In the genomic region with DNA sequence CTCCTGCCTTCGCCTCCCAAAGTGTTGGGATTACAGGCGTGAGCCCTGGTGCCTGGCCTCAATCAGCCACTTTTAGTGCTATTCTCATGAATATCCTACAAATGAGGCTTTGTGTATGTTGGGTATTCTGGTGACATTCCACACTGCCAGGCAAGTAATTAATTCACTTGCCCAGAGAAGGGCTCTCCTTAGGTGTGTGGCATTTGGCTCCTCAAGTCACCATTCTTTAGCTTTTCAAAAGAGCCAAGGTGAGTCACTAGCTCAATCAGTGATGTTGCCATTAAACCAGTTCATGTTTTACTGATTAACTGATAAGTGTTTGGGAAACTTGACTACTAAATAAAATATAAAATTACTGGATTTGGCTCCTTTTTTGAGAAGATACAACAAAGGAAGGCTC, we compare ENCODE assay signal across 34 cellular contexts.
"Had no signal": no experiment of that assay in that cellular context is flagged by ENCODE, and none has a peak within 500 bp of the region (broad histone marks: within the 10 kb centered on the region; RNA-seq: fewer than 3 reads in every experiment).

No MANE protein-coding gene starts in this region.

- H3K4me1 ChIP-seq: ascending aorta, body of pancreas, breast epithelium had no signal

- H3K9me3 Mint-ChIP-seq: activated CD4-positive, alpha-beta memory T cell treated with anti-CD3 and anti-CD28 coated beads, Interleukin-2, amount 10 ng/mL, durations not matched to agents 7 days and 5 days; activated naive CD4-positive, alpha-beta T cell treated with anti-CD3 and anti-CD28 coated beads, Interleukin-2, amount 50 U/mL, for 24 hours; activated naive CD8-positive, alpha-beta T cell treated with anti-CD3 and anti-CD28 coated beads, Interleukin-2, amount 10 ng/mL, durations not matched to agents 7 days and 5 days had no signal

- H3K27me3 ChIP-seq: ascending aorta, body of pancreas, breast epithelium had no signal

- H3K4me3 Mint-ChIP-seq: activated CD4-positive, alpha-beta memory T cell treated with anti-CD3 and anti-CD28 coated beads, Interleukin-2, amount 10 ng/mL, durations not matched to agents 7 days and 5 days; activated CD8-positive, alpha-beta memory T cell treated with anti-CD3 and anti-CD28 coated beads, Interleukin-2, amount 10 ng/mL, durations not matched to agents 7 days and 5 days; activated naive CD4-positive, alpha-beta T cell treated with anti-CD3 and anti-CD28 coated beads, Interleukin-2, amount 50 U/mL, for 24 hours; activated naive CD8-positive, alpha-beta T cell treated with anti-CD3 and anti-CD28 coated beads, Interleukin-2, amount 10 ng/mL, durations not matched to agents 7 days and 5 days had no signal

- H3K27ac ChIP-seq: ascending aorta, body of pancreas, breast epithelium, RWPE1, VCaP had no signal

- ATAC-seq: activated CD8-positive, alpha-beta memory T cell treated with anti-CD3 and anti-CD28 coated beads, Interleukin-2, amount 10 ng/mL, durations not matched to agents 7 days and 5 days; body of pancreas; K562; PC-3; Right ventricle myocardium inferior had no signal

- H3K4me3 ChIP-seq: ascending aorta, body of pancreas, breast epithelium, K562 had no signal

- DNase-seq: activated CD4-positive, alpha-beta memory T cell treated with anti-CD3 and anti-CD28 coated beads, Interleukin-2, amount 10 ng/mL, durations not matched to agents 7 days and 5 days; activated CD4-positive, alpha-beta T cell treated with anti-CD3 and anti-CD28 coated beads for 1 hour; activated CD4-positive, alpha-beta T cell treated with anti-CD3 and anti-CD28 coated beads for 48 hours; activated CD4-positive, CD25-positive, alpha-beta regulatory T cell; activated CD8-positive, alpha-beta memory T cell treated with anti-CD3 and anti-CD28 coated beads for 24 hours; activated CD8-positive, alpha-beta memory T cell treated with anti-CD3 and anti-CD28 coated beads, Interleukin-2, amount 10 ng/mL, durations not matched to agents 7 days and 5 days; activated CD8-positive, alpha-beta memory T cell treated with anti-CD3 and anti-CD28 coated beads, Interleukin-2, amount 50 U/mL, for 48 hours; activated effector memory CD4-positive, alpha-beta T cell treated with anti-CD3 and anti-CD28 coated beads, Interleukin-2, amount 50 U/mL, for 16 hours; activated naive CD4-positive, alpha-beta T cell treated with Interleukin-2 at 50 U/mL for 16 hours; activated naive CD8-positive, alpha-beta T cell treated with anti-CD3 and anti-CD28 coated beads, Interleukin-2, amount 10 ng/mL, durations not matched to agents 7 days and 5 days; activated T-cell treated with anti-CD3 and anti-CD28 coated beads, Interleukin-2, amount 50 U/mL, for 48 hours; amygdala; body of pancreas; NCI-H1105 treated with DMSO at 0.1 percent for 48 hours; NCI-H1436 treated with DMSO at 0.1 percent for 48 hours; NCI-H1694 treated with DMSO at 0.1 percent for 48 hours; NCI-H2029; NCI-H510A; NCI-H526; NCI-H748 treated with DMSO at 0.1 percent for 48 hours; NK-92 treated with Interleukin-12 subunit alpha and Interleukin-12 subunit beta, amount 100 ng/mL, for 24 hours; PC-3; SIG-M5; SW 1271; T-helper 1 cell; T-helper 2 cell; T-helper 9 cell had no signal

- H3K27me3 Mint-ChIP-seq: activated CD4-positive, alpha-beta memory T cell treated with anti-CD3 and anti-CD28 coated beads, Interleukin-2, amount 10 ng/mL, durations not matched to agents 7 days and 5 days; activated CD8-positive, alpha-beta memory T cell treated with anti-CD3 and anti-CD28 coated beads, Interleukin-2, amount 10 ng/mL, durations not matched to agents 7 days and 5 days; activated naive CD4-positive, alpha-beta T cell treated with anti-CD3 and anti-CD28 coated beads, Interleukin-2, amount 50 U/mL, for 24 hours; activated naive CD8-positive, alpha-beta T cell treated with anti-CD3 and anti-CD28 coated beads, Interleukin-2, amount 10 ng/mL, durations not matched to agents 7 days and 5 days had no signal

- H3K9me3 ChIP-seq: ascending aorta, body of pancreas, breast epithelium had no signal

- H3K27ac Mint-ChIP-seq: activated CD4-positive, alpha-beta memory T cell treated with anti-CD3 and anti-CD28 coated beads, Interleukin-2, amount 10 ng/mL, durations not matched to agents 7 days and 5 days; activated CD8-positive, alpha-beta memory T cell treated with anti-CD3 and anti-CD28 coated beads, Interleukin-2, amount 10 ng/mL, durations not matched to agents 7 days and 5 days; activated naive CD8-positive, alpha-beta T cell treated with anti-CD3 and anti-CD28 coated beads, Interleukin-2, amount 10 ng/mL, durations not matched to agents 7 days and 5 days had no signal

- H3K36me3 ChIP-seq: breast epithelium had no signal
